ENCODE assay signal across 8 cellular contexts in genomic region chr17:33520404-33521032, GRCh38.
DNase-seq lines count a peak whose midpoint lies in the region; ATAC-seq, FAIRE-seq and TF ChIP-seq lines count a peak whose summit lies in the region.

No MANE protein-coding gene starts in this region.

- intact Hi-C loops in CD4-positive, alpha-beta T cell (cut with DNase I, micrococcal nuclease), result loop anchor here in 1 of 2 experiments (1.0 kb wide), 1 partner anchor 154 kb away; no protein-coding TSS in a partner anchor
- intact Hi-C loops in K562 (cut with micrococcal nuclease), result loop anchor here (5.0 kb wide), 2 partner anchors 178 to 232 kb away; no protein-coding TSS in a partner anchor

- no peak overlapping the region for H3K4me3 Mint-ChIP-seq in CD4-positive, alpha-beta T cell

- 1% methylated on average over 6 of the region's 7 CpGs for whole genome bisulfite sequencing in K562 (ENCODE audit: insufficient coverage, low coverage, missing lambda C conversion rate)

- ATAC-seq in CD4-positive, alpha-beta T cell (ENCODE audit: poor library complexity), result no peak
- peak; percentile 90 for ATAC-seq in K562

- no peaks in the 10 kb centered on the region for H3K9me1 ChIP-seq in K562 (ENCODE audit: control insufficient read depth, insufficient read depth, low read length)

- POLR2A ChIA-PET in CD4-positive, alpha-beta T cell (lab: Charles Lee), result no interaction called here
- POLR2A ChIA-PET in K562 (lab: Yijun Ruan, JAX), result interaction anchor here (0.5 kb wide), 1 partner anchor 94 kb away, joined by 4 read pairs; no protein-coding TSS in a partner anchor

- H3K9ac ChIP-seq in K562 (ENCODE audit: insufficient read depth in 1 of 2, low read depth in 2 of 2, low read length in 2 of 2), result no peak overlapping the region

- no peaks in the 10 kb centered on the region for H3K4me1 ChIP-seq in HAP-1
- 0 out of 5 replicates have a peak, but pooled peaks cover 0 to 5% of the 10 kb centered on the region in 2 experiments for H3K4me1 ChIP-seq in K562 (replicated peaks in 1 of 2; ENCODE audit: control insufficient read depth in 2 of 2, insufficient read depth in 2 of 2, low read length in 2 of 2)

- in situ Hi-C loops in HAP-1 (cut with MboI; ENCODE audit: low sequenced_read_pairs) (no loop called here), K562 (cut with MboI) (no loop called here)

- H3K27ac Mint-ChIP-seq in CD4-positive, alpha-beta T cell, result no peak overlapping the region

- no peaks in the 10 kb centered on the region for H3K9me3 ChIP-seq in CD4-positive, alpha-beta T cell (ENCODE audit: control insufficient read depth, low read length)
- H3K9me3 ChIP-seq in HAP-1 (no peaks in the 10 kb centered on the region), K562 (replicated peaks; ENCODE audit: control insufficient read depth, insufficient read depth, low read depth, low read length) (no peaks in the 10 kb centered on the region)

- H3K36me3 ChIP-seq in HAP-1 (replicated peaks) (no peaks in the 10 kb centered on the region), K562 (ENCODE audit: control insufficient read depth, insufficient read depth, low read length) (no peaks in the 10 kb centered on the region)

- H3K36me3 Mint-ChIP-seq in CD4-positive, alpha-beta T cell (ENCODE audit: low read depth), result no peaks in the 10 kb centered on the region

- no peaks in the 10 kb centered on the region for H3K9me3 Mint-ChIP-seq in CD4-positive, alpha-beta T cell

- BruUV-seq in K562 (replicated peaks; lab: Mats Ljungman, UMichigan), result no TSS peak

- no peak for TF ChIP-seq POLR2A in K562 (conservative IDR thresholded peaks at IDR 0.05)

- TF ChIP-seq CTCF in CD4-positive, alpha-beta T cell (IDR thresholded peaks at IDR 0.05), result peak; percentile 49
- peak; percentile 67 to 92 (median 80) for TF ChIP-seq CTCF in K562 (IDR thresholded peaks at IDR 0.05 in 2 of 3, conservative IDR thresholded peaks at IDR 0.05 in 1 of 3; ENCODE audit: insufficient read depth in 2 of 3, low read depth in 1 of 3, low read length in 3 of 3)

- peak; percentile 91 for FAIRE-seq in K562 (lab: Jason Lieb, UNC)

- peaks cover 7% of the 10 kb centered on the region for H3K27me3 Mint-ChIP-seq in CD4-positive, alpha-beta T cell

- peak; percentile 20 to 55; a peak in 3 of 4 replicates for TF ChIP-seq RAD21 in K562 (CRISPR knock-in tag; conservative IDR thresholded peaks at IDR 0.05 in 1 of 2, IDR thresholded peaks at IDR 0.05 in 1 of 2)

- H3K4me2 ChIP-seq in K562 (ENCODE audit: insufficient read depth, low read length), result no peak overlapping the region

- no peaks in the 10 kb centered on the region for H3K4me1 Mint-ChIP-seq in CD4-positive, alpha-beta T cell (ENCODE audit: low read depth)

- no peaks in the 10 kb centered on the region for H3K27me3 ChIP-seq in CD4-positive, alpha-beta T cell (ENCODE audit: control insufficient read depth, insufficient read depth, low read length)
- H3K27me3 ChIP-seq in HAP-1 (ENCODE audit: low read depth), result no peaks in the 10 kb centered on the region
- H3K27me3 ChIP-seq in K562 (ENCODE audit: control insufficient read depth in 2 of 2, insufficient read depth in 2 of 2, low read length in 2 of 2), result peaks cover 3 to 10% of the 10 kb centered on the region in 2 experiments; a peak in 3 of 5 replicates

- H3K27ac ChIP-seq in CD4-positive, alpha-beta T cell (ENCODE audit: low read depth, low read length), result no peak overlapping the region
- no peak overlapping the region for H3K27ac ChIP-seq in K562 (ENCODE audit: extremely low read depth, low read depth, low read length)

- H3K79me2 ChIP-seq in K562 (ENCODE audit: control insufficient read depth, insufficient read depth, low read length), result no peaks in the 10 kb centered on the region

- H4K20me1 ChIP-seq in K562 (replicated peaks; ENCODE audit: control insufficient read depth, insufficient read depth, low read length), result peaks cover 12% of the 10 kb centered on the region

- H3K4me3 ChIP-seq in HAP-1 (no peak overlapping the region), K562 (no peak overlapping the region)

- TF ChIP-seq EP300 in K562 (IDR thresholded peaks at IDR 0.05; ENCODE audit: low read length), result no peak

- DNase-seq in CD4-positive, alpha-beta T cell, result peak in 8 of 10 experiments; percentile 1 to 41 (median 8)
- DNase-seq in HAP-1 (ENCODE audit: low spot score in 2 of 2) (peak; percentile 37 to 77), SK-N-DZ (ENCODE audit: low spot score) (peak; percentile 79), K562 (ENCODE audit: extremely low read depth in 1 of 4, low spot score in 3 of 4) (peak; percentile 71 to 82 (median 78)), kidney tubule cell (ENCODE audit: low spot score) (peak; percentile 51), NCI-H524 treated with DMSO at 0.1 percent for 48 hours (lab: John Stamatoyannopoulos, UW) (no peak), HCEC 1CT (no peak)
- peak; percentile 1 for DNase-seq in stimulated activated CD8-positive, alpha-beta memory T cell treated with anti-CD3 and anti-CD28 coated beads, Interleukin-15, amount 100 ng/mL, for 1 hour (ENCODE audit: low read depth)

- H2AFZ ChIP-seq in K562 (ENCODE audit: low read depth, low read length), result no peak overlapping the region

- CTCF ChIA-PET in CD4-positive, alpha-beta T cell (lab: Charles Lee), result no interaction called here
- CTCF ChIA-PET in K562 (lab: Yijun Ruan, JAX; ENCODE audit: low intra/inter-chr PET ratio), result interaction anchor here (0.9 kb wide), 1 partner anchor 18 kb away, joined by 4 read pairs; no protein-coding TSS in a partner anchor

TF ChIP-seq in K562, 482 proteins besides CTCF, POLR2A, EP300 and RAD21:
- no peak for TF ChIP-seq ARID3B (CRISPR knock-in tag; IDR thresholded peaks at IDR 0.05; ENCODE audit: borderline replicate concordance)
- peak; percentile 65 for TF ChIP-seq SMC3 (conservative IDR thresholded peaks at IDR 0.05; ENCODE audit: insufficient read depth, low read depth, low read length)
TF ChIP-seq in K562: peak in this region for 1.

Comparison
In these comparisons a context has a peak if more than half of its experiments do, and no peak if none do; other contexts are left out.
1. DNase-seq: peak in CD4-positive, alpha-beta T cell (8 of 10), HAP-1 (2 of 2), SK-N-DZ (single experiment), K562 (4 of 4), kidney tubule cell (single experiment) and stimulated activated CD8-positive, alpha-beta memory T cell treated with anti-CD3 and anti-CD28 coated beads, Interleukin-15, amount 100 ng/mL, for 1 hour (single experiment); none in NCI-H524 treated with DMSO at 0.1 percent for 48 hours (single experiment) and HCEC 1CT (single experiment).